In genomic region chr9:20144255-20144654, GRCh38 we compare ENCODE assay signal across 13 cellular contexts.
DNase-seq lines count a peak whose midpoint lies in the region; ATAC-seq and TF ChIP-seq lines count a peak whose summit lies in the region.
"Had no signal": no experiment of that assay in that cellular context is flagged by ENCODE, and none has a peak within 500 bp of the region (broad histone marks: within the 10 kb centered on the region; RNA-seq: fewer than 3 reads in every experiment).

No MANE protein-coding gene starts in this region.

- no peak for ATAC-seq in GM18505 (IDR thresholded peaks at IDR 0.05; ENCODE audit: unreplicated experiment)
- ATAC-seq: esophagus mucosa had no signal

- H3K9me3 Mint-ChIP-seq in activated naive CD4-positive, alpha-beta T cell treated with anti-CD3 and anti-CD28 coated beads, Interleukin-2, amount 10 ng/mL, durations not matched to agents 7 days and 5 days, result peaks cover 4% of the 10 kb centered on the region
- H3K9me3 Mint-ChIP-seq in activated naive CD8-positive, alpha-beta T cell (ENCODE audit: low read depth), result no peaks in the 10 kb centered on the region
- no peaks in the 10 kb centered on the region for H3K9me3 Mint-ChIP-seq in mesothelial cell of epicardium
- no peaks in the 10 kb centered on the region for H3K9me3 Mint-ChIP-seq in type B pancreatic cell
- H3K9me3 Mint-ChIP-seq: activated CD4-positive, alpha-beta memory T cell treated with anti-CD3 and anti-CD28 coated beads, Interleukin-2, amount 10 ng/mL, durations not matched to agents 7 days and 5 days; memory B cell had no signal

- DNase-seq in activated naive CD4-positive, alpha-beta T cell treated with anti-CD3 and anti-CD28 coated beads, Interleukin-2, amount 10 ng/mL, durations not matched to agents 7 days and 5 days, result peak; percentile 43
- DNase-seq in activated naive CD4-positive, alpha-beta T cell treated with anti-CD3 and anti-CD28 coated beads, Interleukin-2, amount 50 U/mL, for 16 hours, result no peak
- DNase-seq in mesothelial cell of epicardium (ENCODE audit: low spot score in 2 of 2, unreplicated experiment in 2 of 2) (no peak), type B pancreatic cell (ENCODE audit: extremely low spot score, unreplicated experiment) (no peak), KG1 (lab: John Stamatoyannopoulos, UW) (no peak), ACHN (no peak)
- DNase-seq: activated CD4-positive, alpha-beta memory T cell treated with anti-CD3 and anti-CD28 coated beads, Interleukin-2, amount 10 ng/mL, durations not matched to agents 7 days and 5 days; MV-4-11; posterior cingulate gyrus had no signal

- H3K36me3 Mint-ChIP-seq in activated naive CD4-positive, alpha-beta T cell treated with anti-CD3 and anti-CD28 coated beads, Interleukin-2, amount 10 ng/mL, durations not matched to agents 7 days and 5 days, result peaks cover 1% of the 10 kb centered on the region
- H3K36me3 Mint-ChIP-seq in activated naive CD8-positive, alpha-beta T cell, result peaks cover 5% of the 10 kb centered on the region
- H3K36me3 Mint-ChIP-seq in mesothelial cell of epicardium (no peaks in the 10 kb centered on the region), type B pancreatic cell (no peaks in the 10 kb centered on the region)
- H3K36me3 Mint-ChIP-seq: memory B cell had no signal

- TF ChIP-seq CTCF in mesothelial cell of epicardium (IDR thresholded peaks at IDR 0.05; ENCODE audit: unreplicated experiment), result no peak
- no peak for TF ChIP-seq CTCF in type B pancreatic cell (conservative IDR thresholded peaks at IDR 0.05)

- peaks cover 25% of the 10 kb centered on the region for H3K4me1 Mint-ChIP-seq in activated naive CD4-positive, alpha-beta T cell treated with anti-CD3 and anti-CD28 coated beads, Interleukin-2, amount 10 ng/mL, durations not matched to agents 7 days and 5 days
- peaks cover 7% of the 10 kb centered on the region for H3K4me1 Mint-ChIP-seq in activated naive CD8-positive, alpha-beta T cell (ENCODE audit: low read depth)
- H3K4me1 Mint-ChIP-seq in mesothelial cell of epicardium (peaks cover 9% of the 10 kb centered on the region), type B pancreatic cell (ENCODE audit: unreplicated experiment) (peaks cover 20% of the 10 kb centered on the region)
- H3K4me1 Mint-ChIP-seq: memory B cell had no signal

- peak overlapping the region; percentile 14 for H3K4me3 Mint-ChIP-seq in activated naive CD4-positive, alpha-beta T cell treated with anti-CD3 and anti-CD28 coated beads, Interleukin-2, amount 10 ng/mL, durations not matched to agents 7 days and 5 days
- H3K4me3 Mint-ChIP-seq in activated naive CD8-positive, alpha-beta T cell, result peak overlapping the region; percentile 51
- H3K4me3 Mint-ChIP-seq in mesothelial cell of epicardium (peak overlapping the region; percentile 38), type B pancreatic cell (peak overlapping the region; percentile 60)
- H3K4me3 Mint-ChIP-seq: activated CD4-positive, alpha-beta memory T cell treated with anti-CD3 and anti-CD28 coated beads, Interleukin-2, amount 10 ng/mL, durations not matched to agents 7 days and 5 days; memory B cell had no signal

- H3K27me3 Mint-ChIP-seq in activated naive CD4-positive, alpha-beta T cell treated with anti-CD3 and anti-CD28 coated beads, Interleukin-2, amount 10 ng/mL, durations not matched to agents 7 days and 5 days, result no peaks in the 10 kb centered on the region
- peaks cover 2% of the 10 kb centered on the region for H3K27me3 Mint-ChIP-seq in activated naive CD8-positive, alpha-beta T cell
- H3K27me3 Mint-ChIP-seq in mesothelial cell of epicardium (ENCODE audit: low read depth) (peaks cover 10% of the 10 kb centered on the region), type B pancreatic cell (peaks cover 54% of the 10 kb centered on the region)
- H3K27me3 Mint-ChIP-seq: activated CD4-positive, alpha-beta memory T cell treated with anti-CD3 and anti-CD28 coated beads, Interleukin-2, amount 10 ng/mL, durations not matched to agents 7 days and 5 days had no signal

- H3K27ac Mint-ChIP-seq in activated naive CD4-positive, alpha-beta T cell treated with anti-CD3 and anti-CD28 coated beads, Interleukin-2, amount 10 ng/mL, durations not matched to agents 7 days and 5 days, result peak overlapping the region; percentile 77
- H3K27ac Mint-ChIP-seq in activated naive CD8-positive, alpha-beta T cell, result no peak overlapping the region
- H3K27ac Mint-ChIP-seq in mesothelial cell of epicardium, result no peak overlapping the region
- no peak overlapping the region for H3K27ac Mint-ChIP-seq in type B pancreatic cell
- H3K27ac Mint-ChIP-seq: activated CD4-positive, alpha-beta memory T cell treated with anti-CD3 and anti-CD28 coated beads, Interleukin-2, amount 10 ng/mL, durations not matched to agents 7 days and 5 days; memory B cell had no signal

- CTCF ChIA-PET in activated naive CD4-positive, alpha-beta T cell treated with anti-CD3 and anti-CD28 coated beads, Interleukin-2, amount 10 ng/mL, durations not matched to agents 7 days and 5 days (lab: Charles Lee), result interaction anchor here (0.6 kb wide), 1 partner anchor 502 kb away, joined by 3 read pairs; no protein-coding TSS in a partner anchor

- TF ChIP-seq POLR2A in GM18505 (IDR thresholded peaks at IDR 0.05; ENCODE audit: borderline replicate concordance, extremely low read depth, insufficient read depth, insufficient read length), result no peak

- in situ Hi-C loops in ACHN (cut with HindIII; ENCODE audit: low pct_ligation_motif_present, low pct_unique_long_range_greater_than_20kb, low sequenced_read_pairs), result no loop called here
